Comparison of ENCODE assay signal across 15 cellular contexts in genomic region chr10:52874541-52874940, GRCh38.
DNase-seq lines count a peak whose midpoint lies in the region; ATAC-seq, FAIRE-seq and TF ChIP-seq lines count a peak whose summit lies in the region.
"Had no signal": no experiment of that assay in that cellular context is flagged by ENCODE, and none has a peak within 500 bp of the region (broad histone marks: within the 10 kb centered on the region; RNA-seq: fewer than 3 reads in every experiment).

No MANE protein-coding gene starts in this region.

- H2BK5ac ChIP-seq in H1 (ENCODE audit: low read depth, low read length), result 0 out of 2 replicates have a peak overlapping the region, but pooled peaks have one; percentile 7

- H3K9me3 ChIP-seq in left ventricle myocardium inferior (replicated peaks) (no peaks in the 10 kb centered on the region), H1 (ENCODE audit: insufficient read depth in 2 of 2, low read depth in 1 of 2, low read length in 1 of 2) (peaks cover under 1 to 2% of the 10 kb centered on the region in 2 experiments; a peak in 1 of 4 replicates)
- H3K9me3 ChIP-seq: HAP-1 had no signal

- H2BK12ac ChIP-seq in H1 (ENCODE audit: low read depth, low read length), result no peak overlapping the region

- H3K36me3 ChIP-seq in left ventricle myocardium inferior, result no peaks in the 10 kb centered on the region
- H3K36me3 ChIP-seq in H1 (ENCODE audit: control insufficient read depth in 2 of 4, insufficient read depth in 4 of 4, low read length in 3 of 4), result 0 out of 8 replicates have a peak, but pooled peaks cover 0 to under 1% (median 0%) of the 10 kb centered on the region in 4 experiments
- H3K36me3 ChIP-seq: BLaER1, HAP-1 had no signal

- no peak overlapping the region for H2AFZ ChIP-seq in H1 (ENCODE audit: low read length)

- intact Hi-C loops in left ventricle myocardium inferior (cut with micrococcal nuclease) (no loop called here), left cardiac atrium (cut with DNase I) (no loop called here)

- no peaks in the 10 kb centered on the region for H4K20me1 ChIP-seq in H1 (replicated peaks in 1 of 2; ENCODE audit: control insufficient read depth in 1 of 2, insufficient read depth in 2 of 2, low read length in 2 of 2)
- H4K20me1 ChIP-seq: BLaER1 had no signal

- H3K79me1 ChIP-seq in H1 (ENCODE audit: low read depth, low read length), result no peaks in the 10 kb centered on the region

- H3K27ac ChIP-seq in left ventricle myocardium inferior (replicated peaks), result peak overlapping the region; percentile 69
- H3K27ac ChIP-seq in H1 (ENCODE audit: low read depth, low read length), result no peak overlapping the region
- H3K27ac ChIP-seq: BLaER1, HL-60 had no signal

- POLR2A ChIA-PET in H1 (lab: Charles Lee; ENCODE audit: partially characterized antibody), result no interaction called here

- no peak for TF ChIP-seq RAD21 in H1 (IDR thresholded peaks at IDR 0.05 in 1 of 2, conservative IDR thresholded peaks at IDR 0.05 in 1 of 2; ENCODE audit: low read depth in 2 of 2, low read length in 2 of 2)

- H2BK20ac ChIP-seq in H1 (ENCODE audit: low read length), result no peak overlapping the region

- no peak overlapping the region for H4K91ac ChIP-seq in H1 (replicated peaks; ENCODE audit: insufficient read length, low read length)

- no peaks in the 10 kb centered on the region for H3K79me2 ChIP-seq in H1 (ENCODE audit: control insufficient read depth in 1 of 2, insufficient read depth in 2 of 2, low read length in 2 of 2)

- H4K8ac ChIP-seq in H1 (ENCODE audit: extremely low read depth, insufficient read depth, low read length), result no peak overlapping the region

- no peak overlapping the region for H2BK120ac ChIP-seq in H1 (replicated peaks; ENCODE audit: low read depth, low read length)

- no peaks in the 10 kb centered on the region; the same call in 1 of the 2 replicates for H3K23me2 ChIP-seq in H1 (ENCODE audit: low read depth, low read length)

- no peak for ATAC-seq in left cardiac atrium

- H3K27me3 ChIP-seq in left ventricle myocardium inferior (ENCODE audit: low read depth) (no peaks in the 10 kb centered on the region), H1 (replicated peaks in 1 of 4; ENCODE audit: control insufficient read depth in 3 of 4, extremely low read depth in 1 of 4, insufficient read depth in 3 of 4, low read length in 3 of 4) (no peaks in the 10 kb centered on the region)
- H3K27me3 ChIP-seq: BLaER1 had no signal

- H2BK15ac ChIP-seq in H1 (ENCODE audit: low read length), result no peak overlapping the region

- DNase-seq in left ventricle myocardium inferior, result no peak
- DNase-seq in left cardiac atrium, result no peak
- DNase-seq in H1 (ENCODE audit: low read depth in 1 of 2, low spot score in 2 of 2), result no peak
- DNase-seq in putamen (ENCODE audit: low spot score), result peak; percentile 21
- no peak for DNase-seq in RCC 7860 (ENCODE audit: low spot score)
- no peak for DNase-seq in SKM-1 treated with dmso at 0.1 percent for 144 hours (lab: John Stamatoyannopoulos, UW; ENCODE audit: unreplicated experiment)
- DNase-seq in foreskin fibroblast, result no peak
- DNase-seq: 8988T; Calu3; CD4-positive, alpha-beta memory T cell; DMS79 treated with DMSO at 0.1 percent for 48 hours; GF-D8 had no signal

- H3K18ac ChIP-seq in H1 (ENCODE audit: extremely low read depth, low read length), result no peak overlapping the region

- no peak overlapping the region for H3K4me2 ChIP-seq in H1 (ENCODE audit: insufficient read depth in 1 of 2, low read depth in 2 of 2, low read length in 2 of 2)
- H3K4me2 ChIP-seq: BLaER1 had no signal

- TF ChIP-seq CTCF in left ventricle myocardium inferior (IDR thresholded peaks at IDR 0.05; ENCODE audit: borderline replicate concordance), result no peak
- TF ChIP-seq CTCF in H1 (IDR thresholded peaks at IDR 0.05; ENCODE audit: control extremely low read depth in 1 of 3, insufficient read depth in 1 of 3, low read depth in 1 of 3, low read length in 3 of 3), result no peak
- TF ChIP-seq CTCF in foreskin fibroblast (IDR thresholded peaks at IDR 0.05; ENCODE audit: low read depth, low read length), result no peak

- no peak overlapping the region for H3K23ac ChIP-seq in H1 (ENCODE audit: insufficient read length)

- TF ChIP-seq EP300 in H1 (IDR thresholded peaks at IDR 0.05; ENCODE audit: borderline replicate concordance in 1 of 2, low read depth in 2 of 2, low read length in 2 of 2), result no peak

- H2AK5ac ChIP-seq in H1 (ENCODE audit: low read depth, low read length), result no peak overlapping the region

- H3K4me1 ChIP-seq in left ventricle myocardium inferior, result peaks cover 54% of the 10 kb centered on the region
- H3K4me1 ChIP-seq in H1 (replicated peaks in 1 of 4; ENCODE audit: control insufficient read depth in 3 of 4, insufficient read depth in 4 of 4, low read length in 3 of 4), result no peaks in the 10 kb centered on the region; a peak in 1 of 7 replicates
- H3K4me1 ChIP-seq: BLaER1, HAP-1 had no signal

- no peak overlapping the region for H3K56ac ChIP-seq in H1 (replicated peaks; ENCODE audit: insufficient read length, low read depth, low read length)

- WGBS in H1 (ENCODE audit: extremely low coverage in 1 of 2, insufficient coverage in 1 of 2, insufficient read length in 1 of 2, insufficient replicate concordance in 2 of 2, low coverage in 1 of 2, low lambda C conversion rate in 2 of 2, missing lambda C conversion rate in 1 of 2), 2 experiments, result 66% methylated on average over 4 of the region's 4 CpGs; no CpG with 5 or more reads in 1 of the 2 experiments

- H3K4me3 ChIP-seq in left ventricle myocardium inferior, result no peak overlapping the region
- H3K4me3 ChIP-seq in H1 (ENCODE audit: extremely low read depth in 1 of 4, insufficient read depth in 2 of 4, low read depth in 3 of 4, low read length in 4 of 4), result no peak overlapping the region
- no peak overlapping the region for H3K4me3 ChIP-seq in foreskin fibroblast (ENCODE audit: low read depth in 1 of 2, low read length in 2 of 2)
- H3K4me3 ChIP-seq: BLaER1, HAP-1 had no signal

- H4K5ac ChIP-seq in H1 (ENCODE audit: insufficient read length, low read depth, low read length), result no peak overlapping the region

- H3K14ac ChIP-seq in H1 (ENCODE audit: insufficient read length), result no peak overlapping the region

- CTCF ChIA-PET in H1 (lab: Charles Lee; ENCODE audit: partially characterized antibody), result interaction anchor here (0.6 to 1.0 kb wide), 4 partner anchors 12 to 451 kb away, joined by 3 to 6 read pairs (median 3); no protein-coding TSS in a partner anchor

- H3K4ac ChIP-seq in H1 (replicated peaks; ENCODE audit: insufficient read length, low read depth, low read length), result no peak overlapping the region

- FAIRE-seq in H1 (lab: Jason Lieb, UNC) (no peak), RCC 7860 (lab: Jason Lieb, UNC) (no peak)

- TF ChIP-seq POLR2A in H1 (IDR thresholded peaks at IDR 0.05; ENCODE audit: control extremely low read depth in 1 of 2, low read depth in 2 of 2, low read length in 2 of 2), result no peak

- no peak overlapping the region for H3K9ac ChIP-seq in H1 (replicated peaks in 1 of 4; ENCODE audit: extremely low read depth in 1 of 4, low read depth in 3 of 4, low read length in 3 of 4)
- H3K9ac ChIP-seq: BLaER1 had no signal

TF ChIP-seq in H1, 55 proteins besides CTCF, POLR2A, EP300 and RAD21 (continues in another document):
- no peak for TF ChIP-seq GTF2F1 (IDR thresholded peaks at IDR 0.05; ENCODE audit: borderline replicate concordance, low read depth, low read length)
- no peak for TF ChIP-seq SAP30 (IDR thresholded peaks at IDR 0.05; ENCODE audit: insufficient read depth, insufficient replicate concordance, low read length)
